ENCODE assay signal across 17 cellular contexts in the genomic region with DNA sequence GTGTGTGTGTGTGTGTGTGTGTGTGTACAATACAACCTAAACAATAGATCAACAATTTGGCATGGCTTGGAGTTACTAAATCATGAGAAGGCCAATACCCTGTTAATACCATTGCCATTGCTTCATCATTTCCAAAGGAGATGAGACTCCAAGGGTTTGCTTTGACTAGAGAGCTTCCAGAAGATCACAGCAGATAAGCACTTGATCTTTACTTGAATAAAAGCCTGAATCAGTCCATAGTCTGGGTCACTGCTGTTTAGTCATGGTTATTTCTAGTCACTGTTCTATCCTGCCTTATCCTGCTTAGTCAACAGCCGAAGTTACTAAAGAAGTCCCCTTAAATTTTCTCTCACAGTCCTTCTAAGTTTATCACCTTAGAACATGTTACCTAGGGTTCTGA. TPM values are rescaled to one million over a fixed set of nuclear protein-coding genes. Genes with fewer than 3 reads are reported as not detected.
A peak's percentile ranks its signal among the peaks of the same experiment; 100 is the strongest.
DNase-seq lines count a peak whose midpoint lies in the region; ATAC-seq lines count a peak whose summit lies in the region.
"Had no signal": no experiment of that assay in that cellular context is flagged by ENCODE, and none has a peak within 500 bp of the region (broad histone marks: within the 10 kb centered on the region; RNA-seq: fewer than 3 reads in every experiment).

No MANE protein-coding gene starts in this region.

- peak; percentile 35 for DNase-seq in EL
- DNase-seq in M059J (ENCODE audit: low read depth), result peak; percentile 35
- DNase-seq in fibroblast of peridontal ligament (ENCODE audit: extremely low read depth), result peak; percentile 1
- DNase-seq in midbrain (lab: John Stamatoyannopoulos, UW), result no peak
- no peak for DNase-seq in A172 (ENCODE audit: low spot score)
- no peak for DNase-seq in activated naive CD4-positive, alpha-beta T cell treated with anti-CD3 and anti-CD28 coated beads, Interleukin-2, amount 10 ng/mL, durations not matched to agents 7 days and 5 days
- DNase-seq: C1 segment of cervical spinal cord; CD4-positive, alpha-beta T cell; DMS153; DMS79 treated with DMSO at 0.1 percent for 48 hours; GOT3; H9; Karpas-422 had no signal

- no peaks in the 10 kb centered on the region for H3K27me3 Mint-ChIP-seq in activated naive CD4-positive, alpha-beta T cell treated with anti-CD3 and anti-CD28 coated beads, Interleukin-2, amount 10 ng/mL, durations not matched to agents 7 days and 5 days
- H3K27me3 Mint-ChIP-seq: B cell; CD4-positive, alpha-beta T cell had no signal

- H3K36me3 Mint-ChIP-seq in activated naive CD4-positive, alpha-beta T cell treated with anti-CD3 and anti-CD28 coated beads, Interleukin-2, amount 10 ng/mL, durations not matched to agents 7 days and 5 days, result no peaks in the 10 kb centered on the region

- H3K4me1 Mint-ChIP-seq in activated naive CD4-positive, alpha-beta T cell treated with anti-CD3 and anti-CD28 coated beads, Interleukin-2, amount 10 ng/mL, durations not matched to agents 7 days and 5 days, result no peaks in the 10 kb centered on the region
- H3K4me1 Mint-ChIP-seq: B cell, H9 had no signal

- CTCF ChIA-PET in activated naive CD4-positive, alpha-beta T cell treated with anti-CD3 and anti-CD28 coated beads, Interleukin-2, amount 10 ng/mL, durations not matched to agents 7 days and 5 days (lab: Charles Lee), result no interaction called here

- H3K4me3 Mint-ChIP-seq in activated naive CD4-positive, alpha-beta T cell treated with anti-CD3 and anti-CD28 coated beads, Interleukin-2, amount 10 ng/mL, durations not matched to agents 7 days and 5 days, result no peak overlapping the region
- H3K4me3 Mint-ChIP-seq: B cell; CD4-positive, alpha-beta T cell; H9 had no signal

- H3K9me3 Mint-ChIP-seq in activated naive CD4-positive, alpha-beta T cell treated with anti-CD3 and anti-CD28 coated beads, Interleukin-2, amount 10 ng/mL, durations not matched to agents 7 days and 5 days, result no peaks in the 10 kb centered on the region
- H3K9me3 Mint-ChIP-seq: CD4-positive, alpha-beta T cell had no signal

- ATAC-seq in GM19023 (IDR thresholded peaks at IDR 0.05; ENCODE audit: unreplicated experiment), result no peak
- ATAC-seq: GM12878, K562 had no signal

- no peak overlapping the region for H3K27ac Mint-ChIP-seq in activated naive CD4-positive, alpha-beta T cell treated with anti-CD3 and anti-CD28 coated beads, Interleukin-2, amount 10 ng/mL, durations not matched to agents 7 days and 5 days
- H3K27ac Mint-ChIP-seq: B cell; CD4-positive, alpha-beta T cell; H9 had no signal

RNA-seq across cellular contexts. Expression of gene RAB40AL, which starts 58.2 kb away (rescaled TPM):
- total RNA-seq in M059J (2014; rRNA removed; shearing (Covaris generic)), result 0.25 TPM in 1 of 2 replicates, not detected in the other
- not detected in 2 replicates for total RNA-seq in A172 (2014; rRNA removed; shearing (Covaris generic))
- total RNA-seq: CD4-positive, alpha-beta T cell; H9 had no signal

Comparison
In these comparisons a context has a peak if more than half of its experiments do, and no peak if none do; other contexts are left out.
1. DNase-seq: peak in EL (single experiment), M059J (single experiment) and fibroblast of peridontal ligament (single experiment); none in midbrain (single experiment), A172 (single experiment) and activated naive CD4-positive, alpha-beta T cell treated with anti-CD3 and anti-CD28 coated beads, Interleukin-2, amount 10 ng/mL, durations not matched to agents 7 days and 5 days (single experiment).